13 cellular contexts compared by ENCODE assay signal in genomic region chr6:144898052-144898689, GRCh38.
DNase-seq lines count a peak whose midpoint lies in the region; ATAC-seq and TF ChIP-seq lines count a peak whose summit lies in the region.
"Had no signal": no experiment of that assay in that cellular context is flagged by ENCODE, and none has a peak within 500 bp of the region (broad histone marks: within the 10 kb centered on the region; RNA-seq: fewer than 3 reads in every experiment).

No MANE protein-coding gene starts in this region.

- H3K9ac ChIP-seq in skeletal muscle satellite cell (ENCODE audit: low read depth, low read length): peak overlapping the region; percentile 70

- peak overlapping the region; percentile 84 for H3K27ac ChIP-seq in RWPE2 (ENCODE audit: poor library complexity, severe bottlenecking)
- H3K27ac ChIP-seq: heart left ventricle, upper lobe of left lung had no signal

- no peaks in the 10 kb centered on the region for H3K9me3 ChIP-seq in RWPE2 (ENCODE audit: severe bottlenecking)
- peaks cover 4% of the 10 kb centered on the region for H3K9me3 ChIP-seq in skeletal muscle satellite cell (replicated peaks; ENCODE audit: low read length)
- H3K9me3 ChIP-seq: upper lobe of left lung had no signal

- no peak for TF ChIP-seq CTCF in RWPE2 (IDR thresholded peaks at IDR 0.05; ENCODE audit: poor library complexity, severe bottlenecking)

- peaks cover 12% of the 10 kb centered on the region for H3K9me3 Mint-ChIP-seq in activated naive CD8-positive, alpha-beta T cell treated with anti-CD3 and anti-CD28 coated beads, Interleukin-2, amount 50 U/mL, for 24 hours
- H3K9me3 Mint-ChIP-seq in activated naive CD8-positive, alpha-beta T cell treated with anti-CD3 and anti-CD28 coated beads for 36 hours: peaks cover 13% of the 10 kb centered on the region

- H3K36me3 ChIP-seq in RWPE2 (ENCODE audit: low read depth) (no peaks in the 10 kb centered on the region), skeletal muscle satellite cell (ENCODE audit: insufficient read depth, low read length) (no peaks in the 10 kb centered on the region)
- H3K36me3 ChIP-seq: heart left ventricle, upper lobe of left lung had no signal

- H3K27me3 ChIP-seq in RWPE2 (ENCODE audit: insufficient read depth, poor library complexity, severe bottlenecking) (no peaks in the 10 kb centered on the region), skeletal muscle satellite cell (ENCODE audit: control insufficient read depth, insufficient read depth, low read length) (no peaks in the 10 kb centered on the region)
- H3K27me3 ChIP-seq: heart left ventricle, upper lobe of left lung had no signal

- no peak overlapping the region for H3K27ac Mint-ChIP-seq in activated naive CD8-positive, alpha-beta T cell treated with anti-CD3 and anti-CD28 coated beads, Interleukin-2, amount 50 U/mL, for 24 hours
- no peak overlapping the region for H3K27ac Mint-ChIP-seq in activated naive CD8-positive, alpha-beta T cell treated with anti-CD3 and anti-CD28 coated beads for 36 hours
- H3K27ac Mint-ChIP-seq: dendritic cell treated with granulocyte-macrophage colony-stimulating factor and Interleukin-4, amounts not matched to agents 40 ng/mL and 50 ng/mL, for 4 days had no signal

- ATAC-seq in activated naive CD8-positive, alpha-beta T cell treated with anti-CD3 and anti-CD28 coated beads, Interleukin-2, amount 50 U/mL, for 24 hours: peak; percentile 71
- ATAC-seq in RWPE2 (ENCODE audit: low read depth) (peak; percentile 81), esophagus mucosa (peak; percentile 32), HG02973 (IDR thresholded peaks at IDR 0.05; ENCODE audit: unreplicated experiment) (no peak), GM18858 (IDR thresholded peaks at IDR 0.05; ENCODE audit: unreplicated experiment) (no peak)
- ATAC-seq: heart left ventricle had no signal

- H3K4me1 ChIP-seq in RWPE2 (ENCODE audit: insufficient read depth, poor library complexity, severe bottlenecking) (peaks cover 27% of the 10 kb centered on the region), skeletal muscle satellite cell (ENCODE audit: control insufficient read depth, insufficient read depth, low read length) (peaks cover 43% of the 10 kb centered on the region)
- H3K4me1 ChIP-seq: heart left ventricle, upper lobe of left lung had no signal

- peaks cover 4% of the 10 kb centered on the region for H3K27me3 Mint-ChIP-seq in activated naive CD8-positive, alpha-beta T cell treated with anti-CD3 and anti-CD28 coated beads, Interleukin-2, amount 50 U/mL, for 24 hours
- no peaks in the 10 kb centered on the region for H3K27me3 Mint-ChIP-seq in activated naive CD8-positive, alpha-beta T cell treated with anti-CD3 and anti-CD28 coated beads for 36 hours
- H3K27me3 Mint-ChIP-seq: dendritic cell treated with granulocyte-macrophage colony-stimulating factor and Interleukin-4, amounts not matched to agents 40 ng/mL and 50 ng/mL, for 4 days had no signal

- peaks cover 2% of the 10 kb centered on the region for H3K36me3 Mint-ChIP-seq in activated naive CD8-positive, alpha-beta T cell treated with anti-CD3 and anti-CD28 coated beads, Interleukin-2, amount 50 U/mL, for 24 hours (ENCODE audit: low read depth)
- peaks cover 2% of the 10 kb centered on the region for H3K36me3 Mint-ChIP-seq in activated naive CD8-positive, alpha-beta T cell treated with anti-CD3 and anti-CD28 coated beads for 36 hours

- H3K4me3 ChIP-seq in RWPE2 (ENCODE audit: severe bottlenecking) (no peak overlapping the region), skeletal muscle satellite cell (ENCODE audit: low read length) (no peak overlapping the region)
- H3K4me3 ChIP-seq: heart left ventricle, upper lobe of left lung had no signal

- DNase-seq in activated naive CD8-positive, alpha-beta T cell treated with anti-CD3 and anti-CD28 coated beads, Interleukin-2, amount 50 U/mL, for 24 hours: no peak
- no peak for DNase-seq in activated naive CD8-positive, alpha-beta T cell treated with anti-CD3 and anti-CD28 coated beads for 36 hours
- no peak for DNase-seq in RWPE2 (ENCODE audit: low spot score)
- no peak for DNase-seq in NCI-H82 treated with DMSO at 0.1 percent for 48 hours (lab: John Stamatoyannopoulos, UW; ENCODE audit: unreplicated experiment)
- DNase-seq: DMS 273 treated with DMSO at 0.1 percent for 48 hours, heart left ventricle, SIG-M5, upper lobe of left lung had no signal

- peak overlapping the region; percentile 34 for H3K4me2 ChIP-seq in skeletal muscle satellite cell (ENCODE audit: low read length)

- no peak overlapping the region for H3K4me3 Mint-ChIP-seq in activated naive CD8-positive, alpha-beta T cell treated with anti-CD3 and anti-CD28 coated beads, Interleukin-2, amount 50 U/mL, for 24 hours
- H3K4me3 Mint-ChIP-seq in activated naive CD8-positive, alpha-beta T cell treated with anti-CD3 and anti-CD28 coated beads for 36 hours: no peak overlapping the region
- H3K4me3 Mint-ChIP-seq: dendritic cell treated with granulocyte-macrophage colony-stimulating factor and Interleukin-4, amounts not matched to agents 40 ng/mL and 50 ng/mL, for 4 days had no signal

- peaks cover 8% of the 10 kb centered on the region for H3K4me1 Mint-ChIP-seq in activated naive CD8-positive, alpha-beta T cell treated with anti-CD3 and anti-CD28 coated beads, Interleukin-2, amount 50 U/mL, for 24 hours
- H3K4me1 Mint-ChIP-seq in activated naive CD8-positive, alpha-beta T cell treated with anti-CD3 and anti-CD28 coated beads for 36 hours: peaks cover 3% of the 10 kb centered on the region

Comparison
In these comparisons a context has a peak if more than half of its experiments do, and no peak if none do; other contexts are left out.
1. ATAC-seq: peak in activated naive CD8-positive, alpha-beta T cell treated with anti-CD3 and anti-CD28 coated beads, Interleukin-2, amount 50 U/mL, for 24 hours (single experiment), RWPE2 (single experiment) and esophagus mucosa (single experiment); none in HG02973 (single experiment) and GM18858 (single experiment).